In the genomic region with DNA sequence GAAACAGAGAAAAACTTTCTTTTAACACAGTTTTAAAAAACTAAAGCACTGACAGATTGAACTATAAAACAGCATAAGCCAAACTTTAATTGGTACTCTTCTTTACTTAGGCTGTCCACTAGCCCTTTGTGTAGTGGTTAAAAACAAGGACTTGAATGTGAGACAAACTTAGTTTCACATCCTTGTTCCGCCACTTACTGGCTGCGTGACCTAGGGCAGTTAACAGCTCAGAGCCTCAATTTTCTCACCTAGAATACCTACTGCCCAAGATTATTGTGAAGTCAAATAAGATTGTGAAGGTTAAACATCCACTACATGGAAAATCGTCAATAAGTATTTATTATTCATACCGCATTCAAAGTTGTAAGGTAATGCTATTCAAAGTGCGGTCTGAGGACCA, we compare ENCODE assay signal across 11 cellular contexts. TPM values are rescaled to one million over a fixed set of nuclear protein-coding genes. Genes with fewer than 3 reads are reported as not detected.
DNase-seq lines count a peak whose midpoint lies in the region; ATAC-seq and TF ChIP-seq lines count a peak whose summit lies in the region.
"Had no signal": no experiment of that assay in that cellular context is flagged by ENCODE, and none has a peak within 500 bp of the region (broad histone marks: within the 10 kb centered on the region; RNA-seq: fewer than 3 reads in every experiment).

No MANE protein-coding gene starts in this region.

- H3K4me1 ChIP-seq in A673 (ENCODE audit: insufficient read depth, low read length, poor library complexity, severe bottlenecking) = peaks cover 5% of the 10 kb centered on the region
- H3K4me1 ChIP-seq in smooth muscle cell (ENCODE audit: low read depth) = peaks cover 22% of the 10 kb centered on the region

- H3K36me3 ChIP-seq in A673 (ENCODE audit: insufficient read depth, low read length, poor library complexity, severe bottlenecking) = no peaks in the 10 kb centered on the region
- no peaks in the 10 kb centered on the region for H3K36me3 ChIP-seq in smooth muscle cell (ENCODE audit: low read depth)

- H3K9me3 ChIP-seq in A673 (ENCODE audit: low read depth, low read length, poor library complexity, severe bottlenecking) = no peaks in the 10 kb centered on the region
- no peaks in the 10 kb centered on the region for H3K9me3 ChIP-seq in smooth muscle cell (replicated peaks; ENCODE audit: low read depth)
- H3K9me3 ChIP-seq: mucosa of descending colon had no signal

- H3K27me3 ChIP-seq in A673 (replicated peaks; ENCODE audit: insufficient read depth, low read depth, low read length, poor library complexity) (no peaks in the 10 kb centered on the region), smooth muscle cell (ENCODE audit: low read depth) (no peaks in the 10 kb centered on the region)

- peak overlapping the region; percentile 69 for H3K4me3 ChIP-seq in A673 (ENCODE audit: low read depth, low read length, poor library complexity, severe bottlenecking)
- no peak overlapping the region for H3K4me3 ChIP-seq in smooth muscle cell
- H3K4me3 ChIP-seq: mucosa of descending colon had no signal

- H3F3A ChIP-seq in smooth muscle cell (ENCODE audit: low read depth) = no peaks in the 10 kb centered on the region

- POLR2A ChIA-PET in A673 (lab: Charles Lee; ENCODE audit: low non-redundant PET) = no interaction called here

- no peak overlapping the region for H3K9ac ChIP-seq in smooth muscle cell (ENCODE audit: low read depth)

- 94% methylated on average over 5 of the region's 5 CpGs for WGBS in smooth muscle cell (ENCODE audit: low lambda C conversion rate)

- H2AFZ ChIP-seq in smooth muscle cell (ENCODE audit: low read depth) = no peak overlapping the region

- DNase-seq in A673 (ENCODE audit: low spot score) (no peak), NOMO-1 treated with dmso at 0.1 percent for 144 hours (lab: John Stamatoyannopoulos, UW; ENCODE audit: unreplicated experiment) (peak; percentile 11), head of caudate nucleus (no peak), smooth muscle cell (lab: John Stamatoyannopoulos, UW; ENCODE audit: unreplicated experiment) (no peak), T1000 (lab: John Stamatoyannopoulos, UW) (no peak)
- DNase-seq in stimulated activated CD4-positive, alpha-beta T cell treated with anti-CD3 and anti-CD28 coated beads, Interleukin-4, amount 100 ng/mL, for 4 hours = no peak
- DNase-seq: H7, mucosa of descending colon, NCI-H82 had no signal

- H3K27ac ChIP-seq in A673 (ENCODE audit: low read depth, low read length, poor library complexity, severe bottlenecking) (no peak overlapping the region), smooth muscle cell (ENCODE audit: low read depth) (no peak overlapping the region)

- ATAC-seq in GM19328 (IDR thresholded peaks at IDR 0.05; ENCODE audit: unreplicated experiment) (peak; percentile 56), HG02943 (IDR thresholded peaks at IDR 0.05; ENCODE audit: low read depth, unreplicated experiment) (peak; percentile 73)
- ATAC-seq: mucosa of descending colon had no signal

- CTCF ChIA-PET in A673 (lab: Charles Lee) = no interaction called here

- H4K20me1 ChIP-seq in smooth muscle cell (ENCODE audit: low read depth) = no peaks in the 10 kb centered on the region

- no peak for TF ChIP-seq CTCF in A673 (conservative IDR thresholded peaks at IDR 0.05; ENCODE audit: low read depth, low read length)
- no peak for TF ChIP-seq CTCF in smooth muscle cell (IDR thresholded peaks at IDR 0.05; ENCODE audit: borderline replicate concordance, insufficient read depth, poor library complexity, severe bottlenecking)

- intact Hi-C loops in A673 (cut with micrococcal nuclease; ENCODE audit: unreplicated experiment) (no loop called here), head of caudate nucleus (cut with DNase I) (no loop called here)

- BruUV-seq in A673 (replicated peaks; lab: Mats Ljungman, UMichigan) = no TSS peak

- H3K4me2 ChIP-seq in smooth muscle cell = no peak overlapping the region

- peaks cover 17% of the 10 kb centered on the region for H3K79me2 ChIP-seq in smooth muscle cell (ENCODE audit: low read depth)

RNA-seq across cellular contexts. Expression of a gene that starts 2.0 kb away (rescaled TPM):
- 26.2 and 29.4 TPM in 2 replicates for total RNA-seq in A673 (2021)
- total RNA-seq in smooth muscle cell = 4.7 and 5.7 TPM in 2 replicates
- 0.70 and 1.6 TPM in 2 replicates for polyA plus RNA-seq in smooth muscle cell

RNA-seq across cellular contexts. Expression of a gene that starts 24.5 kb away (rescaled TPM):
- total RNA-seq in A673 (2021) = 2.7 and 2.8 TPM in 2 replicates
- total RNA-seq in smooth muscle cell = 5.1 and 5.6 TPM in 2 replicates
- 7.4 and 12.9 TPM in 2 replicates for polyA plus RNA-seq in smooth muscle cell
